ENCODE assay signal across 20 cellular contexts in genomic region chr9:136852664-136853595, GRCh38. TPM values are rescaled to one million over a fixed set of nuclear protein-coding genes. Genes with fewer than 3 reads are reported as not detected.
DNase-seq lines count a peak whose midpoint lies in the region; ATAC-seq and TF ChIP-seq lines count a peak whose summit lies in the region.
"Had no signal": no experiment of that assay in that cellular context is flagged by ENCODE, and none has a peak within 500 bp of the region (broad histone marks: within the 10 kb centered on the region; RNA-seq: fewer than 3 reads in every experiment).

No MANE protein-coding gene starts in this region.

- no peaks in the 10 kb centered on the region for H3K79me2 ChIP-seq in PC-3 (ENCODE audit: low read length)
- H3K79me2 ChIP-seq: parathyroid adenoma had no signal

- no peak overlapping the region for H3K27ac Mint-ChIP-seq in activated naive CD8-positive, alpha-beta T cell treated with anti-CD3 and anti-CD28 coated beads, Interleukin-2, amount 50 U/mL, for 24 hours
- H3K27ac Mint-ChIP-seq: activated CD8-positive, alpha-beta T cell treated with anti-CD3 and anti-CD28 coated beads, Interleukin-2, amount 10 ng/mL, durations not matched to agents 7 days and 5 days; activated naive CD4-positive, alpha-beta T cell treated with anti-CD3 and anti-CD28 coated beads, Interleukin-2, amount 50 U/mL, for 24 hours; HFFc6 had no signal

- WGBS in heart left ventricle, 4 donors: 87 to 94% (median 90%) methylated on average over 23 to 29 of the region's 29 CpGs
- 85% methylated on average over 29 of the region's 29 CpGs for WGBS in right cardiac atrium
- 82 to 88% methylated on average over 29 of the region's 29 CpGs for WGBS in sigmoid colon, 2 donors

- H3K27me3 Mint-ChIP-seq in activated naive CD8-positive, alpha-beta T cell treated with anti-CD3 and anti-CD28 coated beads, Interleukin-2, amount 50 U/mL, for 24 hours: peaks cover 2% of the 10 kb centered on the region
- H3K27me3 Mint-ChIP-seq: activated naive CD4-positive, alpha-beta T cell treated with anti-CD3 and anti-CD28 coated beads, Interleukin-2, amount 50 U/mL, for 24 hours had no signal

- DNase-seq in heart left ventricle: peak in 3 of 5 donors; percentile 22 to 59 (median 27)
- no peak for DNase-seq in Right ventricle myocardium inferior (ENCODE audit: missing footprints)
- peak; percentile 11 to 55 (median 51) for DNase-seq in right cardiac atrium
- peak; percentile 60 for DNase-seq in sigmoid colon
- no peak for DNase-seq in PC-3
- DNase-seq in activated naive CD8-positive, alpha-beta T cell treated with anti-CD3 and anti-CD28 coated beads, Interleukin-2, amount 50 U/mL, for 24 hours: no peak
- DNase-seq: activated CD4-positive, CD25-positive, alpha-beta regulatory T cell; activated CD8-positive, alpha-beta T cell treated with anti-CD3 and anti-CD28 coated beads, Interleukin-2, amount 10 ng/mL, durations not matched to agents 7 days and 5 days; activated T-cell treated with anti-CD3 and anti-CD28 coated beads, Interleukin-2, amount 50 U/mL, for 48 hours; HFFc6; NCI-H1694; NCI-H226; T-helper 9 cell; upper lobe of right lung had no signal

- TF ChIP-seq CTCF in heart left ventricle (IDR thresholded peaks at IDR 0.05) (no peak), sigmoid colon (IDR thresholded peaks at IDR 0.05) (no peak), PC-3 (conservative IDR thresholded peaks at IDR 0.05; ENCODE audit: low read depth, low read length) (no peak)

- H3K4me3 Mint-ChIP-seq in activated naive CD8-positive, alpha-beta T cell treated with anti-CD3 and anti-CD28 coated beads, Interleukin-2, amount 50 U/mL, for 24 hours: no peak overlapping the region
- H3K4me3 Mint-ChIP-seq: activated CD8-positive, alpha-beta T cell treated with anti-CD3 and anti-CD28 coated beads, Interleukin-2, amount 10 ng/mL, durations not matched to agents 7 days and 5 days; activated naive CD4-positive, alpha-beta T cell treated with anti-CD3 and anti-CD28 coated beads, Interleukin-2, amount 50 U/mL, for 24 hours; HFFc6 had no signal

- no peaks in the 10 kb centered on the region for H4K20me1 ChIP-seq in PC-3 (ENCODE audit: low read length)

- TF ChIP-seq EP300 in sigmoid colon (IDR thresholded peaks at IDR 0.05): no peak

- H3K4me2 ChIP-seq in PC-3 (ENCODE audit: low read length): no peak overlapping the region
- H3K4me2 ChIP-seq: A549, smooth muscle cell had no signal

- CTCF ChIA-PET in PC-3 (lab: Charles Lee): no interaction called here

- H3F3A ChIP-seq in PC-3 (ENCODE audit: low read length, unreplicated experiment): no peaks in the 10 kb centered on the region

- H3K4me3 ChIP-seq in heart left ventricle (no peak overlapping the region), right cardiac atrium (ENCODE audit: low read length) (no peak overlapping the region), sigmoid colon (no peak overlapping the region), PC-3 (ENCODE audit: low read length) (no peak overlapping the region)
- H3K4me3 ChIP-seq: A549; BLaER1 treated with 17β-estradiol and CSF1 and Interleukin-3, amounts not matched to agents 10 nM and 100 nM; smooth muscle cell; upper lobe of right lung had no signal

- H3K9ac ChIP-seq in PC-3 (ENCODE audit: low read length): no peak overlapping the region
- H3K9ac ChIP-seq: parathyroid adenoma had no signal

- BruUV-seq in PC-3 (replicated peaks; lab: Mats Ljungman, UMichigan): no TSS peak

- no peak for ATAC-seq in heart left ventricle
- no peak for ATAC-seq in Right ventricle myocardium inferior
- no peak for ATAC-seq in right cardiac atrium
- ATAC-seq in PC-3: no peak
- no peak for ATAC-seq in activated naive CD8-positive, alpha-beta T cell treated with anti-CD3 and anti-CD28 coated beads, Interleukin-2, amount 50 U/mL, for 24 hours
- ATAC-seq: A549; activated CD8-positive, alpha-beta T cell treated with anti-CD3 and anti-CD28 coated beads, Interleukin-2, amount 10 ng/mL, durations not matched to agents 7 days and 5 days; upper lobe of right lung had no signal

- H3K27ac ChIP-seq in heart left ventricle: peak overlapping the region in 1 of 12 donors; percentile 95
- H3K27ac ChIP-seq in right cardiac atrium (ENCODE audit: low read length): no peak overlapping the region
- H3K27ac ChIP-seq in sigmoid colon: no peak overlapping the region
- no peak overlapping the region for H3K27ac ChIP-seq in PC-3 (ENCODE audit: low read length)
- H3K27ac ChIP-seq: BLaER1 treated with 17β-estradiol and CSF1 and Interleukin-3, amounts not matched to agents 10 nM and 100 nM; HL-60; parathyroid adenoma; upper lobe of right lung had no signal

- H3K9me3 ChIP-seq in heart left ventricle (no peaks in the 10 kb centered on the region), right cardiac atrium (ENCODE audit: control insufficient read depth, low read length) (no peaks in the 10 kb centered on the region), sigmoid colon (no peaks in the 10 kb centered on the region), PC-3 (ENCODE audit: low read length) (no peaks in the 10 kb centered on the region)
- H3K9me3 ChIP-seq: A549; BLaER1 treated with 17β-estradiol and CSF1 and Interleukin-3, amounts not matched to agents 10 nM and 100 nM; upper lobe of right lung had no signal

- H3K36me3 ChIP-seq in heart left ventricle (peaks cover 0 to 15% (median 9%) of the 10 kb centered on the region in 9 donors), sigmoid colon (peaks cover 0 to 6% (median 0%) of the 10 kb centered on the region in 4 donors), PC-3 (ENCODE audit: low read depth, low read length) (no peaks in the 10 kb centered on the region)
- H3K36me3 ChIP-seq: upper lobe of right lung had no signal

- TF ChIP-seq POLR2A in heart left ventricle (IDR thresholded peaks at IDR 0.05) (no peak), sigmoid colon (IDR thresholded peaks at IDR 0.05) (no peak)

- H3K4me1 ChIP-seq in heart left ventricle: peaks cover 4 to 34% (median 20%) of the 10 kb centered on the region in 12 donors
- peaks cover 2% of the 10 kb centered on the region for H3K4me1 ChIP-seq in right cardiac atrium (ENCODE audit: control insufficient read depth, insufficient read depth, low read length)
- peaks cover 0 to 24% (median 24%) of the 10 kb centered on the region in 4 donors for H3K4me1 ChIP-seq in sigmoid colon
- H3K4me1 ChIP-seq in PC-3 (ENCODE audit: insufficient read depth, low read length): peaks cover 8% of the 10 kb centered on the region

- POLR2A ChIA-PET in PC-3 (lab: Charles Lee; ENCODE audit: unreplicated experiment): no interaction called here

- H3K9me2 ChIP-seq in PC-3 (replicated peaks; ENCODE audit: low read length): no peaks in the 10 kb centered on the region

- H3K27me3 ChIP-seq in heart left ventricle: no peaks in the 10 kb centered on the region
- no peaks in the 10 kb centered on the region for H3K27me3 ChIP-seq in right cardiac atrium (ENCODE audit: control insufficient read depth, insufficient read depth)
- peaks cover 0 to 7% (median 6%) of the 10 kb centered on the region in 3 donors for H3K27me3 ChIP-seq in sigmoid colon
- H3K27me3 ChIP-seq in PC-3 (ENCODE audit: low read length): no peaks in the 10 kb centered on the region
- H3K27me3 ChIP-seq: upper lobe of right lung had no signal

- H3K9me3 Mint-ChIP-seq in activated naive CD8-positive, alpha-beta T cell treated with anti-CD3 and anti-CD28 coated beads, Interleukin-2, amount 50 U/mL, for 24 hours: no peaks in the 10 kb centered on the region
- H3K9me3 Mint-ChIP-seq: activated naive CD4-positive, alpha-beta T cell treated with anti-CD3 and anti-CD28 coated beads, Interleukin-2, amount 50 U/mL, for 24 hours; HFFc6 had no signal

- intact Hi-C loops in heart left ventricle (cut with DNase I) (loop anchor here in 3 of 10 donors (5.0 kb wide), 2 partner anchors 74 to 89 kb away; partner anchors contain the start of gene FBXW5 (in 2 of the 3)), Right ventricle myocardium inferior (cut with DNase I) (no loop called here), right cardiac atrium (cut with DNase I) (loop anchor here in 1 of 4 donors (10.0 kb wide), 1 partner anchor 92 kb away; the partner anchor contains the start of genes C8G and FBXW5), sigmoid colon (cut with DNase I) (no loop called here), PC-3 (cut with micrococcal nuclease) (no loop called here)

- peaks cover 9% of the 10 kb centered on the region for H3K4me1 Mint-ChIP-seq in activated naive CD8-positive, alpha-beta T cell treated with anti-CD3 and anti-CD28 coated beads, Interleukin-2, amount 50 U/mL, for 24 hours

- no peak overlapping the region for H2AFZ ChIP-seq in PC-3 (ENCODE audit: low read length)
- H2AFZ ChIP-seq: parathyroid adenoma had no signal

- H3K36me3 Mint-ChIP-seq in activated naive CD8-positive, alpha-beta T cell treated with anti-CD3 and anti-CD28 coated beads, Interleukin-2, amount 50 U/mL, for 24 hours (ENCODE audit: low read depth): no peaks in the 10 kb centered on the region
- H3K36me3 Mint-ChIP-seq: activated naive CD4-positive, alpha-beta T cell treated with anti-CD3 and anti-CD28 coated beads, Interleukin-2, amount 50 U/mL, for 24 hours had no signal

RNA-seq across cellular contexts. Expression of gene MAMDC4, which starts 0.8 kb away (rescaled TPM):
- total RNA-seq in heart left ventricle (1 to 10 TPM; 2.9 to 8.3 (median 6.1) TPM), Right ventricle myocardium inferior (12.8 TPM), right cardiac atrium (10 to 100 TPM in 1 of 4 donors, 1 to 10 TPM in 3; 3.0 to 10.8 (median 5.8) TPM), sigmoid colon (1 to 10 TPM in 2 of 4 donors, under 1 TPM in 2; 0.71 to 2.8 (median 1.8) TPM), PC-3 (2014; rRNA removed) (3.0 and 5.3 TPM in 2 replicates)
- polyA plus RNA-seq in heart left ventricle (10 to 100 TPM in 1 of 2 donors, 1 to 10 TPM in 1; 4.5 to 14.9 TPM), right cardiac atrium (5.2 TPM), sigmoid colon (10 to 100 TPM in 1 of 3 donors, 1 to 10 TPM in 2; 1.6 to 25.3 (median 2.4) TPM)

RNA-seq across cellular contexts. Expression of gene PHPT1, which starts 3.7 kb away (rescaled TPM):
- total RNA-seq in heart left ventricle: 100 to 1,000 TPM; 230 to 386 (median 266) TPM
- polyA plus RNA-seq in heart left ventricle: 100 to 1,000 TPM; 225 to 717 TPM
- 358 TPM for total RNA-seq in Right ventricle myocardium inferior
- total RNA-seq in right cardiac atrium: 100 to 1,000 TPM; 176 to 227 (median 203) TPM
- 329 TPM for polyA plus RNA-seq in right cardiac atrium
- total RNA-seq in sigmoid colon: 10 to 100 TPM; 39.0 to 73.1 (median 56.4) TPM
- polyA plus RNA-seq in sigmoid colon: 100 to 1,000 TPM; 109 to 144 (median 120) TPM
- 83.2 and 111 TPM in 2 replicates for total RNA-seq in PC-3 (2014; rRNA removed)

RNA-seq across cellular contexts. Expression of gene AJM1, which starts 10.7 kb away (rescaled TPM):
- 1 to 10 TPM; 2.6 to 7.0 (median 6.2) TPM for total RNA-seq in heart left ventricle
- 1 to 10 TPM; 2.8 to 5.5 TPM for polyA plus RNA-seq in heart left ventricle
- total RNA-seq in Right ventricle myocardium inferior: 8.6 TPM
- 10 to 100 TPM in 1 of 4 donors, 1 to 10 TPM in 3; 4.4 to 11.5 (median 8.0) TPM for total RNA-seq in right cardiac atrium
- 4.3 TPM for polyA plus RNA-seq in right cardiac atrium
- total RNA-seq in sigmoid colon: 1 to 10 TPM in 3 of 4 donors, under 1 TPM in 1; 0.82 to 8.6 (median 5.2) TPM
- polyA plus RNA-seq in sigmoid colon: 1 to 10 TPM in 2 of 3 donors, under 1 TPM in 1; 0.46 to 6.7 (median 1.8) TPM
- total RNA-seq in PC-3 (2014; rRNA removed): 1.4 and 2.6 TPM in 2 replicates

RNA-seq across cellular contexts. Expression of gene EDF1, which starts 13.2 kb away (rescaled TPM):
- total RNA-seq in heart left ventricle: 100 to 1,000 TPM; 289 to 467 (median 341) TPM
- polyA plus RNA-seq in heart left ventricle: 100 to 1,000 TPM; 454 to 605 TPM
- 358 TPM for total RNA-seq in Right ventricle myocardium inferior
- total RNA-seq in right cardiac atrium: 100 to 1,000 TPM; 279 to 331 (median 301) TPM
- polyA plus RNA-seq in right cardiac atrium: 417 TPM
- total RNA-seq in sigmoid colon: 100 to 1,000 TPM; 261 to 303 (median 281) TPM
- 100 to 1,000 TPM; 541 to 755 (median 730) TPM for polyA plus RNA-seq in sigmoid colon
- 544 and 562 TPM in 2 replicates for total RNA-seq in PC-3 (2014; rRNA removed)

RNA-seq across cellular contexts. Expression of gene TRAF2, which starts 33.4 kb away (rescaled TPM):
- total RNA-seq in heart left ventricle (10 to 100 TPM in 3 of 9 donors, 1 to 10 TPM in 6; 6.3 to 14.7 (median 9.1) TPM), Right ventricle myocardium inferior (12.6 TPM), right cardiac atrium (10 to 100 TPM in 1 of 4 donors, 1 to 10 TPM in 3; 6.1 to 10.2 (median 8.6) TPM), sigmoid colon (1 to 10 TPM; 1.8 to 5.5 (median 3.9) TPM), PC-3 (2014; rRNA removed) (11.5 and 25.4 TPM in 2 replicates)
- polyA plus RNA-seq in heart left ventricle (10 to 100 TPM; 10.6 to 28.3 TPM), right cardiac atrium (6.7 TPM), sigmoid colon (10 to 100 TPM; 13.2 to 21.9 (median 13.9) TPM)

Comparison
In these comparisons a context has a peak if more than half of its experiments do, and no peak if none do; other contexts are left out.
1. DNase-seq: peak in heart left ventricle (3 of 5), right cardiac atrium (3 of 3) and sigmoid colon (single experiment); none in Right ventricle myocardium inferior (single experiment), PC-3 (single experiment) and activated naive CD8-positive, alpha-beta T cell treated with anti-CD3 and anti-CD28 coated beads, Interleukin-2, amount 50 U/mL, for 24 hours (single experiment).